In the genomic region with DNA sequence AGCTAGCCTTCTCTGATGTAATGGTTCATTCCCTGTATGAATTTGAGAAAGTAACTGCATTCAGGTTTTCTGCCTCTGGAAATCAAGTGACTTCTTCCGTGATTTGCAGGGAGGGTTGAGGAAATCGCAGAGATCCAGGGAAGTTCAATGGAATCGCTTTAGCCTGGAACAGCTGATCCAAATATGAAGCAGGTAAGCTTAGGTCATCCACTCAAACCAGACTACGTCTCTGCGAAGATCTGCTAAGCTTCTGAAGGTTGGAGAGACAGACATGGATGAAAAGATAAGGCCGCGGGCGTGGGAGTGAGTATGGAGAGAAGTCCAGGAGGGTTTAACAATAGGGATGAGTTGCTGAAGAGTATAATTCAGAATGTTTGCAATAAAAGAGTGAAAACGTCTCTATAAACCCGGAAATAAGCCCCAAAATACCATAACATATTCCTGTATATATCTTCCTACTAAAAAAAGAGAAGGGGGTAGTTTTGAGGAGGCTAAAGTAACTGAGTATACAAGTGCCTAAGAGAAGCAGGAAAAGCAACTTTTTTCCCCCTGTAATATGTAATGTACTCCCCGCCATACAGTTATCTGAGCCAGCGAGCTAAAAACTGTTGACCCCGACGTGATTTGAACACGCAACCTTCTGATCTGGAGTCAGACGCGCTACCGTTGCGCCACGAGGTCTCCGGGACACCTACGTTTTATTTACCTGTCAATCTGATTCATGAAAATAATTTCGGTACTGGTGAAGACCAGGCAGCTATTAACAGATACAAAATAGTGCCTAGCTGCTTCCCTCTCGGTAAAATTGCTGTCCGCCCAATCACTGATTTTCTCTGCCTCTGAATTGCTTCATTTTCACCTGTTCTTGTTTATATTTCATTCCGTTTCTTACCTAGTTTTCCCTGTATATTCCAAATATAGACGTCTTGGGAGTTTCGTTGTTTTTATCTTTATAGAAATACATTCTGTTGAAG, we compare ENCODE assay signal across 8 cellular contexts. TPM values are rescaled to one million over a fixed set of nuclear protein-coding genes. Genes with fewer than 3 reads are reported as not detected.
DNase-seq lines count a peak whose midpoint lies in the region; ATAC-seq and TF ChIP-seq lines count a peak whose summit lies in the region.

No MANE protein-coding gene starts in this region.

- H3K9me3 ChIP-seq in Caco-2 (no peaks in the 10 kb centered on the region), HUES48 (ENCODE audit: control insufficient read depth, insufficient read depth, low read length) (no peaks in the 10 kb centered on the region), body of pancreas (peaks cover 0 to 8% (median 0%) of the 10 kb centered on the region in 3 donors)

- no peaks in the 10 kb centered on the region for H3K9me3 Mint-ChIP-seq in Caco-2 (ENCODE audit: unreplicated experiment)
- no peaks in the 10 kb centered on the region for H3K9me3 Mint-ChIP-seq in mesothelial cell of epicardium

- no peak overlapping the region for H3K27ac ChIP-seq in HUES48 (ENCODE audit: low read depth, low read length)
- H3K27ac ChIP-seq in body of pancreas = no peak overlapping the region

- H3K27ac Mint-ChIP-seq in Caco-2 (ENCODE audit: unreplicated experiment) = peak overlapping the region; percentile 88
- H3K27ac Mint-ChIP-seq in mesothelial cell of epicardium = no peak overlapping the region

- no TSS peak for BruUV-seq in Caco-2 (replicated peaks; lab: Mats Ljungman, UMichigan)

- H3K9ac ChIP-seq in HUES48 (ENCODE audit: low read depth, low read length) = no peak overlapping the region

- intact Hi-C loops in Caco-2 (cut with micrococcal nuclease; ENCODE audit: unreplicated experiment) = loop anchor here (1.0 kb wide), 1 partner anchor 9 kb away; no protein-coding TSS in a partner anchor
- intact Hi-C loops in body of pancreas (cut with DNase I) = no loop called here

- H3K4me3 ChIP-seq in Caco-2 (ENCODE audit: low read depth, low read length) (peak overlapping the region; percentile 49), HUES48 (ENCODE audit: low read depth, low read length) (peak overlapping the region; percentile 86), body of pancreas (no peak overlapping the region)

- H3K4me1 Mint-ChIP-seq in Caco-2 (ENCODE audit: low read depth, unreplicated experiment) (peaks cover 24% of the 10 kb centered on the region), mesothelial cell of epicardium (peaks cover 25% of the 10 kb centered on the region)

- in situ Hi-C loops in SK-MEL-5 (cut with HindIII; ENCODE audit: low pct_unique_long_range_greater_than_20kb, low sequenced_read_pairs) = no loop called here

- peaks cover 2% of the 10 kb centered on the region for H3K27me3 Mint-ChIP-seq in Caco-2 (ENCODE audit: insufficient read depth, unreplicated experiment)
- peaks cover 65% of the 10 kb centered on the region for H3K27me3 Mint-ChIP-seq in mesothelial cell of epicardium (ENCODE audit: low read depth)

- POLR2A ChIA-PET in Caco-2 (lab: Charles Lee) = interaction anchor here (0.7 to 1.0 kb wide), 2 partner anchors 190 to 268 kb away, joined by 3 to 7 read pairs; no protein-coding TSS in a partner anchor

- CTCF ChIA-PET in Caco-2 (lab: Charles Lee) = interaction anchor here (0.8 to 1.5 kb wide), 3 partner anchors 10 to 264 kb away, joined by 3 to 5 read pairs (median 4); no protein-coding TSS in a partner anchor

- H3K4me3 Mint-ChIP-seq in Caco-2 (ENCODE audit: unreplicated experiment) (peak overlapping the region; percentile 87), mesothelial cell of epicardium (peak overlapping the region; percentile 69)

- no peaks in the 10 kb centered on the region for H3K27me3 ChIP-seq in Caco-2 (replicated peaks; ENCODE audit: control insufficient read depth, insufficient read depth, low read length)
- peaks cover 20% of the 10 kb centered on the region for H3K27me3 ChIP-seq in HUES48 (ENCODE audit: control insufficient read depth, insufficient read depth, low read length)
- peaks cover 4 to 40% of the 10 kb centered on the region in 2 donors for H3K27me3 ChIP-seq in body of pancreas

- H3K4me1 ChIP-seq in Caco-2 (peaks cover 6% of the 10 kb centered on the region; the same call in 1 of the 2 replicates), HUES48 (ENCODE audit: control insufficient read depth, insufficient read depth, low read length) (peaks cover 4% of the 10 kb centered on the region), body of pancreas (no peaks in the 10 kb centered on the region)

- H3K36me3 Mint-ChIP-seq in Caco-2 (ENCODE audit: insufficient read depth, unreplicated experiment) (peaks cover 32% of the 10 kb centered on the region), mesothelial cell of epicardium (no peaks in the 10 kb centered on the region)

- no peak for ATAC-seq in HG02981 (IDR thresholded peaks at IDR 0.05; ENCODE audit: unreplicated experiment)
- no peak for ATAC-seq in HG02973 (IDR thresholded peaks at IDR 0.05; ENCODE audit: unreplicated experiment)
- ATAC-seq in body of pancreas = no peak

- H3K36me3 ChIP-seq in Caco-2 (ENCODE audit: control insufficient read depth, insufficient read depth, low read length) (no peaks in the 10 kb centered on the region), HUES48 (ENCODE audit: control insufficient read depth, insufficient read depth, low read length) (no peaks in the 10 kb centered on the region), body of pancreas (replicated peaks in 1 of 2; ENCODE audit: insufficient read depth in 1 of 2, low read depth in 2 of 2) (no peaks in the 10 kb centered on the region)

- 8 to 10% methylated on average over 28 of the region's 28 CpGs for WGBS in body of pancreas, 2 donors

- peak; percentile 47 to 68 for DNase-seq in Caco-2
- DNase-seq in SK-MEL-5 (ENCODE audit: low read depth, low spot score) = peak; percentile 84
- peak; percentile 53 for DNase-seq in astrocyte of the hippocampus (ENCODE audit: low read depth, low spot score)
- no peak for DNase-seq in mesothelial cell of epicardium (ENCODE audit: low spot score in 2 of 2, unreplicated experiment in 2 of 2)
- no peak for DNase-seq in body of pancreas

- TF ChIP-seq POLR2A in body of pancreas (IDR thresholded peaks at IDR 0.05) = no peak

- TF ChIP-seq CTCF in Caco-2 (IDR thresholded peaks at IDR 0.05; ENCODE audit: insufficient read depth in 1 of 2, low read depth in 1 of 2, low read length in 1 of 2, severe bottlenecking in 1 of 2, unreplicated experiment in 1 of 2) (no peak), mesothelial cell of epicardium (IDR thresholded peaks at IDR 0.05; ENCODE audit: unreplicated experiment) (no peak), body of pancreas (IDR thresholded peaks at IDR 0.05) (no peak)

RNA-seq across cellular contexts. Expression of gene BTN3A2, which starts 33.9 kb away (rescaled TPM):
- 2.4 and 2.5 TPM in 2 replicates for total RNA-seq in Caco-2 (2022)
- 50.9 and 54.3 TPM in 2 replicates for total RNA-seq in SK-MEL-5 (2014; rRNA removed; shearing (Covaris generic))
- polyA plus RNA-seq in SK-MEL-5 (2015; cell fraction: cytosol; rRNA removed) = 51.2 and 68.9 TPM in 2 replicates
- polyA plus RNA-seq in SK-MEL-5 (2015; cell fraction: nucleus; rRNA removed) = 87.7 and 103 TPM in 2 replicates
- total RNA-seq in mesothelial cell of epicardium = 19.2 to 21.5 TPM (median 21.3 TPM) in 3 replicates
- total RNA-seq in body of pancreas = 1 to 10 TPM; 5.9 to 8.6 TPM

RNA-seq across cellular contexts. Expression of gene BTN2A2, which starts 51.8 kb away (rescaled TPM):
- total RNA-seq in Caco-2 (2022) (7.1 and 9.8 TPM in 2 replicates), mesothelial cell of epicardium (37.9 to 39.0 TPM (median 38.4 TPM) in 3 replicates), body of pancreas (1 to 10 TPM; 3.1 to 5.3 TPM)
- 56.0 and 62.1 TPM in 2 replicates for total RNA-seq in SK-MEL-5 (2014; rRNA removed; shearing (Covaris generic))
- polyA plus RNA-seq in SK-MEL-5 (2015; cell fraction: cytosol; rRNA removed) = 32.5 and 38.7 TPM in 2 replicates
- 157 TPM in 2 replicates for polyA plus RNA-seq in SK-MEL-5 (2015; cell fraction: nucleus; rRNA removed)

Comparison
In these comparisons a context has a peak if more than half of its experiments do, and no peak if none do; other contexts are left out.
1. DNase-seq: peak in Caco-2 (2 of 2), SK-MEL-5 (single experiment) and astrocyte of the hippocampus (single experiment); none in mesothelial cell of epicardium (0 of 2) and body of pancreas (0 of 4).
2. H3K4me3 ChIP-seq: peak in Caco-2 (single experiment) and HUES48 (single experiment); none in body of pancreas (0 of 2).